35 cellular contexts compared by ENCODE assay signal in the genomic region with DNA sequence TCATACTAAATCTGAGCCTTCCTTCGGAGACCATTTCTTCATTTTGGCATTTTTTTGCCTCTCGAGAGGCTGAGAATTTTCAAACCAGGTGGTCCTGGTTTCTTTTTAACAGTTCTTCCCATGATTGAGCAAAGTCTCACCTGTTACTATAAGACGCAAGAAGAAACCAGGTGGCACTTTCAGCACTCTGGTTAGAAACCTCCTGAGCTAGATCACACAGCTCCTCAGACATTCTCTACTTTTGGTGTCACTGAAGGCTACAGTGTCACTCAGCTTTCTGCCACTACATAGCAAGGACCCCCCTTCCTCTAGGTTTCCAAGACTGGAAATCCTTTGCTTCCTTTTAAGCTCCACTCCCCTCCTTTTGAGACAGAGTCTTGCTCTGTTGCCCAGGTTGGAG. TPM values are rescaled to one million over a fixed set of nuclear protein-coding genes. Genes with fewer than 3 reads are reported as not detected.
DNase-seq lines count a peak whose midpoint lies in the region; ATAC-seq, FAIRE-seq and TF ChIP-seq lines count a peak whose summit lies in the region.
"Had no signal": no experiment of that assay in that cellular context is flagged by ENCODE, and none has a peak within 500 bp of the region (broad histone marks: within the 10 kb centered on the region; RNA-seq: fewer than 3 reads in every experiment).

No MANE protein-coding gene starts in this region.

- TF ChIP-seq RAD21 in K562 (CRISPR knock-in tag; conservative IDR thresholded peaks at IDR 0.05 in 1 of 2, IDR thresholded peaks at IDR 0.05 in 1 of 2): no peak

- H3K27ac Mint-ChIP-seq in naive B cell: peak overlapping the region in 4 of 6 donors; percentile 57 to 87 (median 68)
- H3K27ac Mint-ChIP-seq: activated CD4-positive, alpha-beta T cell treated with anti-CD3 and anti-CD28 coated beads for 36 hours; activated naive CD4-positive, alpha-beta T cell treated with anti-CD3 and anti-CD28 coated beads, Interleukin-2, amount 50 U/mL, for 72 hours; CD4-positive, alpha-beta T cell had no signal

- H4K20me1 ChIP-seq in K562 (replicated peaks; ENCODE audit: control insufficient read depth, insufficient read depth, low read length): no peaks in the 10 kb centered on the region

- peaks cover 6 to 32% (median 23%) of the 10 kb centered on the region in 7 donors for H3K9me3 Mint-ChIP-seq in naive B cell

- H3K4me3 ChIP-seq in heart right ventricle (peak overlapping the region in 1 of 10 donors; percentile 83), K562 (no peak overlapping the region), upper lobe of left lung (peak overlapping the region in 2 of 4 donors; percentile 26 to 81)
- H3K4me3 ChIP-seq: A549, MG63, sigmoid colon, SJCRH30 had no signal

- intact Hi-C loops in heart right ventricle (cut with DNase I): loop anchor here in 2 of 10 donors (5.0 to 10.0 kb wide), 2 partner anchors 117 to 490 kb away; no protein-coding TSS in a partner anchor
- intact Hi-C loops in left ventricle myocardium superior (cut with micrococcal nuclease): no loop called here
- intact Hi-C loops in K562 (cut with micrococcal nuclease): no loop called here

- H3K4me1 Mint-ChIP-seq in naive B cell: peaks cover 62 to 88% (median 71%) of the 10 kb centered on the region in 3 donors

- DNase-seq in heart right ventricle (no peak), left ventricle myocardium superior (no peak), K562 (ENCODE audit: extremely low read depth in 1 of 4, low spot score in 3 of 4) (no peak), naive B cell (no peak), upper lobe of left lung (no peak), GM03348 (ENCODE audit: low spot score) (no peak), 8988T (no peak)
- DNase-seq: activated CD4-positive, alpha-beta T cell treated with anti-CD3 and anti-CD28 coated beads for 36 hours; activated effector memory CD4-positive, alpha-beta T cell treated with Interleukin-2 at 50 U/mL for 16 hours; anterior cingulate cortex; CD4-positive, alpha-beta T cell; H7; KG1; MG63; NCI-H1105; NCI-H187; NCI-H2171 treated with DMSO at 0.1 percent for 48 hours; NCI-H510A; sigmoid colon; SJCRH30; stimulated activated CD4-positive, alpha-beta T cell treated with anti-CD3 and anti-CD28 coated beads, Interleukin-4, amount 100 ng/mL, for 1 hour; SW 1271; T-helper 9 cell had no signal

- peak overlapping the region in 8 of 10 donors; percentile 42 to 99 (median 82) for H3K27ac ChIP-seq in heart right ventricle
- H3K27ac ChIP-seq in K562 (ENCODE audit: extremely low read depth, low read depth, low read length): no peak overlapping the region
- H3K27ac ChIP-seq in upper lobe of left lung: peak overlapping the region in 3 of 4 donors; percentile 36 to 99 (median 97)
- H3K27ac ChIP-seq: A549, sigmoid colon, SJCRH30 had no signal

- no peak overlapping the region for H3K4me2 ChIP-seq in K562 (ENCODE audit: insufficient read depth, low read length)

- no peak for TF ChIP-seq POLR2A in K562 (conservative IDR thresholded peaks at IDR 0.05)
- no peak for TF ChIP-seq POLR2A in upper lobe of left lung (IDR thresholded peaks at IDR 0.05)

- TF ChIP-seq CTCF in heart right ventricle (IDR thresholded peaks at IDR 0.05): no peak
- TF ChIP-seq CTCF in K562 (IDR thresholded peaks at IDR 0.05 in 2 of 3, conservative IDR thresholded peaks at IDR 0.05 in 1 of 3; ENCODE audit: insufficient read depth in 2 of 3, low read depth in 1 of 3, low read length in 3 of 3): no peak
- TF ChIP-seq CTCF in upper lobe of left lung (IDR thresholded peaks at IDR 0.05): no peak

- CTCF ChIA-PET in K562 (lab: Yijun Ruan, JAX; ENCODE audit: low intra/inter-chr PET ratio): no interaction called here

- ATAC-seq in heart right ventricle (no peak), left ventricle myocardium superior (no peak), K562 (no peak), naive B cell (ENCODE audit: low read depth in 2 of 2) (no peak), upper lobe of left lung (ENCODE audit: low FRiP score in 2 of 2) (no peak), GM19035 (IDR thresholded peaks at IDR 0.05; ENCODE audit: unreplicated experiment) (no peak)
- ATAC-seq: A549; activated CD4-positive, alpha-beta T cell treated with anti-CD3 and anti-CD28 coated beads for 36 hours; activated naive CD4-positive, alpha-beta T cell treated with anti-CD3 and anti-CD28 coated beads, Interleukin-2, amount 50 U/mL, for 72 hours; esophagus mucosa had no signal

- FAIRE-seq in K562 (lab: Jason Lieb, UNC): peak; percentile 40
- FAIRE-seq: A549, bronchial epithelial cell, colon, D721Med had no signal

- H3K4me3 Mint-ChIP-seq in naive B cell: peak overlapping the region in 2 of 8 donors; percentile 5 to 61
- H3K4me3 Mint-ChIP-seq: activated CD4-positive, alpha-beta T cell treated with anti-CD3 and anti-CD28 coated beads for 36 hours; CD4-positive, alpha-beta T cell had no signal

- peaks cover 70% of the 10 kb centered on the region for H3K79me2 ChIP-seq in K562 (ENCODE audit: control insufficient read depth, insufficient read depth, low read length)

- H3K36me3 Mint-ChIP-seq in naive B cell: peaks cover 33 to 56% of the 10 kb centered on the region in 2 donors

- POLR2A ChIA-PET in K562 (lab: Yijun Ruan, JAX): no interaction called here

- peaks cover 18 to 100% (median 85%) of the 10 kb centered on the region in 9 donors for H3K4me1 ChIP-seq in heart right ventricle
- peaks cover 0 to 13% of the 10 kb centered on the region in 2 experiments; a peak in 3 of 5 replicates for H3K4me1 ChIP-seq in K562 (replicated peaks in 1 of 2; ENCODE audit: control insufficient read depth in 2 of 2, insufficient read depth in 2 of 2, low read length in 2 of 2)
- H3K4me1 ChIP-seq in upper lobe of left lung: peaks cover 70 to 91% (median 79%) of the 10 kb centered on the region in 4 donors
- H3K4me1 ChIP-seq: SJCRH30 had no signal

- no TSS peak for BruUV-seq in K562 (replicated peaks; lab: Mats Ljungman, UMichigan)

- H3K36me3 ChIP-seq in heart right ventricle (peaks cover 0 to 36% (median 0%) of the 10 kb centered on the region in 9 donors), K562 (ENCODE audit: control insufficient read depth, insufficient read depth, low read length) (peaks cover 5% of the 10 kb centered on the region; the same call in 2 of the 3 replicates), upper lobe of left lung (peaks cover 0 to 27% (median 4%) of the 10 kb centered on the region in 4 donors)

- H3K27me3 ChIP-seq in heart right ventricle (no peaks in the 10 kb centered on the region), K562 (ENCODE audit: control insufficient read depth in 2 of 2, insufficient read depth in 2 of 2, low read length in 2 of 2) (no peaks in the 10 kb centered on the region), upper lobe of left lung (no peaks in the 10 kb centered on the region)
- H3K27me3 ChIP-seq: MG63, sigmoid colon, SJCRH30 had no signal

- 97 to 98% methylated on average over 3 of the region's 3 CpGs for WGBS in heart right ventricle, 2 donors
- WGBS in K562 (ENCODE audit: insufficient coverage, low coverage, missing lambda C conversion rate): 96% methylated on average over 3 of the region's 3 CpGs
- 92 to 98% methylated on average over 3 of the region's 3 CpGs for WGBS in upper lobe of left lung, 2 donors

- TF ChIP-seq EP300 in K562 (IDR thresholded peaks at IDR 0.05; ENCODE audit: low read length): no peak
- no peak for TF ChIP-seq EP300 in upper lobe of left lung (IDR thresholded peaks at IDR 0.05)

- in situ Hi-C loops in K562 (cut with MboI): no loop called here

- no peaks in the 10 kb centered on the region for H3K27me3 Mint-ChIP-seq in naive B cell
- H3K27me3 Mint-ChIP-seq: activated CD4-positive, alpha-beta T cell treated with anti-CD3 and anti-CD28 coated beads for 36 hours; CD4-positive, alpha-beta T cell had no signal

- H3K9ac ChIP-seq in K562 (ENCODE audit: insufficient read depth in 1 of 2, low read depth in 2 of 2, low read length in 2 of 2): no peak overlapping the region

- H3K9me1 ChIP-seq in K562 (ENCODE audit: control insufficient read depth, insufficient read depth, low read length): no peaks in the 10 kb centered on the region

- H3K9me3 ChIP-seq in heart right ventricle: peaks cover 0 to 10% (median 0%) of the 10 kb centered on the region in 11 donors
- H3K9me3 ChIP-seq in K562 (replicated peaks; ENCODE audit: control insufficient read depth, insufficient read depth, low read depth, low read length): peaks cover 6% of the 10 kb centered on the region
- no peaks in the 10 kb centered on the region for H3K9me3 ChIP-seq in upper lobe of left lung
- H3K9me3 ChIP-seq: sigmoid colon had no signal

- no peak overlapping the region for H2AFZ ChIP-seq in K562 (ENCODE audit: low read depth, low read length)

RNA-seq across cellular contexts. Expression of gene IFNGR1, which starts 7.3 kb away (rescaled TPM):
- total RNA-seq in heart right ventricle (100 to 1,000 TPM in 3 of 10 donors, 10 to 100 TPM in 7; 55.8 to 132 (median 78.7) TPM), left ventricle myocardium superior (115 TPM), K562 (2014; rRNA removed) (13.4 and 14.7 TPM in 2 replicates), K562 (2014; rRNA removed; fragmentation: Illumina TruSeq; extraction: Trizol) (26.7 and 31.3 TPM in 2 replicates), K562 (2015; rRNA removed; fragmentation: Illumina TruSeq; extraction: Trizol) (33.4 and 38.9 TPM in 2 replicates), K562 (2021) (16.8 and 17.7 TPM in 2 replicates), upper lobe of left lung (100 to 1,000 TPM in 5 of 6 donors, 10 to 100 TPM in 1; 94.0 to 216 (median 183) TPM)
- polyA plus RNA-seq in heart right ventricle (100 to 1,000 TPM in 1 of 2 donors, 10 to 100 TPM in 1; 66.1 to 121 TPM), K562 (2011; rRNA removed) (33.0 and 52.5 TPM in 2 replicates), K562 (2014; fragmentation: Illumina TruSeq; extraction: Trizol) (22.4 and 26.7 TPM in 2 replicates), K562 (2014; fragmentation: Nextera tagmentation; extraction: Ambion mirVana) (10 to 100 TPM; 41.5 to 47.0 TPM), K562 (2014; rRNA removed) (19.3 and 21.2 TPM in 2 replicates), naive B cell (ENCODE audit: low read depth in 6 of 6) (10 to 100 TPM; 62.8 to 86.0 (median 70.8) TPM)
- 20.6 and 45.2 TPM in 2 replicates for total RNA-seq in K562 (2011; cell fraction: chromatin; rRNA removed; ENCODE audit: low replicate concordance)
- total RNA-seq in K562 (2011; cell fraction: nucleolus; rRNA removed): 21.5 and 26.5 TPM in 2 replicates
- 30.9 and 31.5 TPM in 2 replicates for total RNA-seq in K562 (2011; cell fraction: nucleoplasm; rRNA removed)
- polyA plus RNA-seq in K562 (2011; cell fraction: cytosol; rRNA removed): 4.8 and 21.0 TPM in 2 replicates
- 24.7 and 52.5 TPM in 2 replicates for polyA plus RNA-seq in K562 (2011; cell fraction: nucleus; rRNA removed)
- polyA plus RNA-seq in K562 (2012): 22.6 and 25.6 TPM in 2 replicates
- polyA minus RNA-seq in K562 (2011; rRNA and poly(A)+ RNA removed): 16.9 and 42.2 TPM in 2 replicates
- polyA minus RNA-seq in K562 (2011; cell fraction: cytosol; rRNA and poly(A)+ RNA removed): 8.5 and 22.1 TPM in 2 replicates
- 11.8 and 45.1 TPM in 2 replicates for polyA minus RNA-seq in K562 (2011; cell fraction: nucleus; rRNA and poly(A)+ RNA removed)

RNA-seq across cellular contexts. Expression of gene IL22RA2, which starts 38.5 kb away (rescaled TPM):
- total RNA-seq in heart right ventricle: under 1 TPM in 1 of 10 donors, not detected in 9; 0.12 TPM
- polyA plus RNA-seq in heart right ventricle: not detected
- total RNA-seq in left ventricle myocardium superior: not detected
- not detected in 2 replicates for total RNA-seq in K562 (2011; cell fraction: chromatin; rRNA removed; ENCODE audit: low replicate concordance)
- not detected in 2 replicates for total RNA-seq in K562 (2011; cell fraction: nucleolus; rRNA removed)
- not detected in 2 replicates for total RNA-seq in K562 (2011; cell fraction: nucleoplasm; rRNA removed)
- total RNA-seq in K562 (2014; rRNA removed): not detected in 2 replicates
- not detected in 2 replicates for total RNA-seq in K562 (2014; rRNA removed; fragmentation: Illumina TruSeq; extraction: Trizol)
- total RNA-seq in K562 (2015; rRNA removed; fragmentation: Illumina TruSeq; extraction: Trizol): not detected in 2 replicates
- not detected in 2 replicates for total RNA-seq in K562 (2021)
- not detected in 2 replicates for polyA plus RNA-seq in K562 (2011; rRNA removed)
- polyA plus RNA-seq in K562 (2011; cell fraction: cytosol; rRNA removed): not detected in 2 replicates
- polyA plus RNA-seq in K562 (2011; cell fraction: nucleus; rRNA removed): not detected in 2 replicates
- not detected in 2 replicates for polyA plus RNA-seq in K562 (2012)
- not detected in 2 replicates for polyA plus RNA-seq in K562 (2014; fragmentation: Illumina TruSeq; extraction: Trizol)
- polyA plus RNA-seq in K562 (2014; fragmentation: Nextera tagmentation; extraction: Ambion mirVana): not detected
- 0.03 TPM in 1 of 2 replicates, not detected in the other for polyA plus RNA-seq in K562 (2014; rRNA removed)
- not detected in 2 replicates for polyA minus RNA-seq in K562 (2011; rRNA and poly(A)+ RNA removed)
- not detected in 2 replicates for polyA minus RNA-seq in K562 (2011; cell fraction: cytosol; rRNA and poly(A)+ RNA removed)
- polyA minus RNA-seq in K562 (2011; cell fraction: nucleus; rRNA and poly(A)+ RNA removed): not detected in 2 replicates
- polyA plus RNA-seq in naive B cell (ENCODE audit: low read depth in 6 of 6): not detected
- total RNA-seq in upper lobe of left lung: not detected
- total RNA-seq: activated CD4-positive, alpha-beta T cell treated with anti-CD3 and anti-CD28 coated beads for 36 hours; activated naive CD4-positive, alpha-beta T cell treated with anti-CD3 and anti-CD28 coated beads, Interleukin-2, amount 50 U/mL, for 72 hours; bronchial epithelial cell; CD4-positive, alpha-beta T cell; esophagus mucosa; fibroblast of villous mesenchyme; H7; kidney epithelial cell; lung microvascular endothelial cell; RPMI7951; sigmoid colon; SJCRH30; ureter had no signal
- polyA plus RNA-seq: A549 had no signal
